Comparison of ENCODE assay signal across 21 cellular contexts in genomic region chr1:94422115-94422820, GRCh38. TPM values are rescaled to one million over a fixed set of nuclear protein-coding genes. Genes with fewer than 3 reads are reported as not detected.
DNase-seq lines count a peak whose midpoint lies in the region; ATAC-seq and TF ChIP-seq lines count a peak whose summit lies in the region.
"Had no signal": no experiment of that assay in that cellular context is flagged by ENCODE, and none has a peak within 500 bp of the region (broad histone marks: within the 10 kb centered on the region; RNA-seq: fewer than 3 reads in every experiment).

No MANE protein-coding gene starts in this region.

- H3K36me3 Mint-ChIP-seq in activated naive CD4-positive, alpha-beta T cell treated with anti-CD3 and anti-CD28 coated beads, Interleukin-2, amount 50 U/mL, for 24 hours, result no peaks in the 10 kb centered on the region
- H3K36me3 Mint-ChIP-seq: mesothelial cell of epicardium had no signal

- H3K27ac Mint-ChIP-seq in activated naive CD4-positive, alpha-beta T cell treated with anti-CD3 and anti-CD28 coated beads, Interleukin-2, amount 50 U/mL, for 24 hours, result no peak overlapping the region
- H3K27ac Mint-ChIP-seq: activated B cell treated with CpG ODN at 0.5 μM for 24 hours; effector memory CD8-positive, alpha-beta T cell; mesothelial cell of epicardium; T-helper 1 cell treated with Interleukin-12 subunit alpha and Interleukin-12 subunit beta and Interleukin-4 antibody, amounts not matched to agents 30 μg/mL and 1 μg/mL, for 36 hours had no signal

- no peaks in the 10 kb centered on the region for H3K36me3 ChIP-seq in smooth muscle cell (ENCODE audit: low read depth)
- H3K36me3 ChIP-seq: ascending aorta, thyroid gland had no signal

- no peak for DNase-seq in activated naive CD4-positive, alpha-beta T cell treated with Interleukin-2 at 50 U/mL for 16 hours
- DNase-seq in M059J (ENCODE audit: low read depth) (peak; percentile 79), fibroblast of peridontal ligament (ENCODE audit: extremely low read depth) (peak; percentile 15), smooth muscle cell (lab: John Stamatoyannopoulos, UW; ENCODE audit: unreplicated experiment) (no peak), NCI-H345 treated with DMSO at 0.1 percent for 48 hours (lab: John Stamatoyannopoulos, UW; ENCODE audit: unreplicated experiment) (no peak), DMS153 treated with DMSO at 0.1 percent for 48 hours (lab: John Stamatoyannopoulos, UW; ENCODE audit: unreplicated experiment) (no peak)
- DNase-seq: activated B cell treated with CpG ODN at 0.5 μM for 24 hours; activated effector memory CD4-positive, alpha-beta T cell treated with anti-CD3 and anti-CD28 coated beads, Interleukin-2, amount 50 U/mL, for 16 hours; DMS53; effector memory CD8-positive, alpha-beta T cell; MG63; NCI-H146; NCI-H446 treated with DMSO at 0.1 percent for 48 hours; SHP77; thyroid gland had no signal

- no peak for ATAC-seq in HG03571 (IDR thresholded peaks at IDR 0.05; ENCODE audit: unreplicated experiment)
- ATAC-seq: effector memory CD8-positive, alpha-beta T cell had no signal

- H3F3A ChIP-seq in smooth muscle cell (ENCODE audit: low read depth), result no peaks in the 10 kb centered on the region

- no peak for TF ChIP-seq CTCF in smooth muscle cell (IDR thresholded peaks at IDR 0.05; ENCODE audit: borderline replicate concordance, insufficient read depth, poor library complexity, severe bottlenecking)

- H3K9me3 ChIP-seq in smooth muscle cell (replicated peaks; ENCODE audit: low read depth), result no peaks in the 10 kb centered on the region
- H3K9me3 ChIP-seq: ascending aorta, MG63, thyroid gland had no signal

- H3K4me2 ChIP-seq in smooth muscle cell, result peak overlapping the region; percentile 57

- H3K4me3 ChIP-seq in smooth muscle cell, result no peak overlapping the region
- H3K4me3 ChIP-seq: ascending aorta, MG63, thyroid gland had no signal

- no peak overlapping the region for H2AFZ ChIP-seq in smooth muscle cell (ENCODE audit: low read depth)

- H3K9me3 Mint-ChIP-seq in activated naive CD4-positive, alpha-beta T cell treated with anti-CD3 and anti-CD28 coated beads, Interleukin-2, amount 50 U/mL, for 24 hours, result no peaks in the 10 kb centered on the region
- H3K9me3 Mint-ChIP-seq: activated B cell treated with CpG ODN at 0.5 μM for 24 hours; effector memory CD8-positive, alpha-beta T cell; mesothelial cell of epicardium; T-helper 1 cell treated with Interleukin-12 subunit alpha and Interleukin-12 subunit beta and Interleukin-4 antibody, amounts not matched to agents 30 μg/mL and 1 μg/mL, for 36 hours had no signal

- H3K4me3 Mint-ChIP-seq in activated naive CD4-positive, alpha-beta T cell treated with anti-CD3 and anti-CD28 coated beads, Interleukin-2, amount 50 U/mL, for 24 hours, result peak overlapping the region; percentile 12
- H3K4me3 Mint-ChIP-seq: activated B cell treated with CpG ODN at 0.5 μM for 24 hours; effector memory CD8-positive, alpha-beta T cell; mesothelial cell of epicardium; T-helper 1 cell treated with Interleukin-12 subunit alpha and Interleukin-12 subunit beta and Interleukin-4 antibody, amounts not matched to agents 30 μg/mL and 1 μg/mL, for 36 hours had no signal

- peaks cover 21% of the 10 kb centered on the region for H3K4me1 ChIP-seq in smooth muscle cell (ENCODE audit: low read depth)

- H3K79me2 ChIP-seq in smooth muscle cell (ENCODE audit: low read depth), result peaks cover 85% of the 10 kb centered on the region

- H3K27ac ChIP-seq in smooth muscle cell (ENCODE audit: low read depth), result no peak overlapping the region
- H3K27ac ChIP-seq: ascending aorta, C4-2B, thyroid gland had no signal

- 77% methylated on average over 8 of the region's 8 CpGs for WGBS in smooth muscle cell (ENCODE audit: low lambda C conversion rate)

- peaks cover 76% of the 10 kb centered on the region for H3K4me1 Mint-ChIP-seq in activated naive CD4-positive, alpha-beta T cell treated with anti-CD3 and anti-CD28 coated beads, Interleukin-2, amount 50 U/mL, for 24 hours

- H4K20me1 ChIP-seq in smooth muscle cell (ENCODE audit: low read depth), result peaks cover 84% of the 10 kb centered on the region

- H3K9ac ChIP-seq in smooth muscle cell (ENCODE audit: low read depth), result no peak overlapping the region

- H3K27me3 ChIP-seq in smooth muscle cell (ENCODE audit: low read depth), result no peaks in the 10 kb centered on the region
- H3K27me3 ChIP-seq: ascending aorta, MG63, thyroid gland had no signal

- H3K27me3 Mint-ChIP-seq in activated naive CD4-positive, alpha-beta T cell treated with anti-CD3 and anti-CD28 coated beads, Interleukin-2, amount 50 U/mL, for 24 hours, result no peaks in the 10 kb centered on the region
- H3K27me3 Mint-ChIP-seq: activated B cell treated with CpG ODN at 0.5 μM for 24 hours; effector memory CD8-positive, alpha-beta T cell had no signal

RNA-seq across cellular contexts. Expression of gene ABCD3, which starts 4.1 kb away (rescaled TPM):
- total RNA-seq in M059J (2014; rRNA removed; shearing (Covaris generic)), result 42.8 and 73.5 TPM in 2 replicates
- total RNA-seq in smooth muscle cell, result 42.4 and 61.8 TPM in 2 replicates
- polyA plus RNA-seq in smooth muscle cell, result 22.5 and 23.2 TPM in 2 replicates

Comparison
In these comparisons a context has a peak if more than half of its experiments do, and no peak if none do; other contexts are left out.
1. DNase-seq: peak in M059J (single experiment) and fibroblast of peridontal ligament (single experiment); none in activated naive CD4-positive, alpha-beta T cell treated with Interleukin-2 at 50 U/mL for 16 hours (single experiment), smooth muscle cell (single experiment), NCI-H345 treated with DMSO at 0.1 percent for 48 hours (single experiment) and DMS153 treated with DMSO at 0.1 percent for 48 hours (single experiment).